Comparison of ENCODE assay signal across 8 cellular contexts in the genomic region with DNA sequence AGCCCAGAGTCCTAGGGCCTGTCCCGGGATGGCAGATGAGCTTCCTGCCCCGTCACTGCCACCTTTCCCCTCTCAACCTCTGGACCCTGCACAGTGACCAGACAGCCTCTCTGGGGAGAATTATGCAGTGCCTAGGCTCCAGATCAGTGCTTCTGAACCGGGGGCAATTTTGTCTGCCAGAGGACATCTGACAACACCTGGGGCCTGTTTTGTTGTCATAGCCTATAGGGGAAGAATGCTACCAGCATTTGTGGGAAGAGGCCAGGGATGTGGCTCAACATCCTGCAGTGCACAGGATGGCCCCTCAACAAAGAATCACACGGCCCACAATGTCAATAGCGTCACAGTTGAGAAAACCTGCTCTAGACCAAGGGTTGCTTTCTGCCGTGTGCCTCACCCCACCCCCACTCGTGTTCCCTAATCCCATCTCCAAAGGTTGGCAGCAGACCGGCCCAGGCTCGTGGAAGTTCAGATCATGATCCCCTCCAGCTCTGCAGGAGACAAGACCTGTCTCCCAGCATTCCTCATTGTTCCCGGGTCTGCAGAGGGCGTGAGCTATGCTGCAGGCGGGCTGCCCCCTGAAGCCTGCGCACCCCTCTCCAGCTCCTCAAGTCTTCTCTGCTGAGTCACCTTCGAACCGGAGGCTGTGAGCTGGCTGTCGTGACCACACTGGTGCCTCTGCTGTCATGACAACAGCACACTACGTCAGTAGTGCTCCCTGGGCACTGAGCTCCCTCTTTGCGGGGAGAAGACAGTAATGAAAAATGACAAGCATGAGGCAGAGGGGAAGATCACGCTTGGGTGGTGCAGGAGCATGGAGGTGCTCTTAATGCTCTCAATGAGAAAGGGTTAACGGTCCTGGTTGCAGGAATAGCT. TPM values are rescaled to one million over a fixed set of nuclear protein-coding genes. Genes with fewer than 3 reads are reported as not detected.
DNase-seq lines count a peak whose midpoint lies in the region; ATAC-seq, FAIRE-seq and TF ChIP-seq lines count a peak whose summit lies in the region.

No MANE protein-coding gene starts in this region.

- DNase-seq in A549 (ENCODE audit: low read depth in 1 of 2, low spot score in 1 of 2) (peak; percentile 89 to 94), NCI-H1694 treated with DMSO at 0.1 percent for 48 hours (lab: John Stamatoyannopoulos, UW) (peak; percentile 65), cardiac fibroblast (ENCODE audit: low read depth in 2 of 2) (peak; percentile 95 to 98), islet precursor cell (peak; percentile 98)
- peak; percentile 55 to 63 (median 62) for DNase-seq in activated CD4-positive, CD25-positive, alpha-beta regulatory T cell (lab: John Stamatoyannopoulos, UW)
- DNase-seq in stimulated activated CD4-positive, alpha-beta T cell treated with anti-CD3 and anti-CD28 coated beads, Interleukin-12 subunit alpha, Interleukin-12 subunit beta, amount 100 ng/mL, for 48 hours (ENCODE audit: low read depth in 2 of 3, low spot score in 1 of 3) = peak; percentile 79 to 81 (median 80)

- H3K27ac ChIP-seq in A549 = peak overlapping the region; percentile 97 to 100

- H3K9me3 ChIP-seq in A549 = no peaks in the 10 kb centered on the region

- no peak for TF ChIP-seq EP300 in A549 (IDR thresholded peaks at IDR 0.05)

- POLR2A ChIA-PET in A549 (lab: Yijun Ruan, JAX) = interaction anchor here (0.6 to 2.5 kb wide), 15 partner anchors 15 to 234 kb away, joined by 3 to 27 read pairs (median 4); a partner anchor contains a TSS

- TF ChIP-seq CTCF in A549 (IDR thresholded peaks at IDR 0.05) = no peak
- no peak for TF ChIP-seq CTCF in cardiac fibroblast (IDR thresholded peaks at IDR 0.05; ENCODE audit: low read depth, low read length)

- peak; percentile 28 for FAIRE-seq in A549 (lab: Jason Lieb, UNC)

- peaks cover 32% of the 10 kb centered on the region for H3K4me1 ChIP-seq in A549

- WGBS in A549 (ENCODE audit: missing lambda C conversion rate) = 8% methylated on average over 17 of the region's 20 CpGs

- TF ChIP-seq RAD21 in A549 (conservative IDR thresholded peaks at IDR 0.05 in 1 of 2, IDR thresholded peaks at IDR 0.05 in 1 of 2) = 0 out of 5 replicates have a peak, but pooled peaks of 1 of the 2 experiments have one; percentile 14

- CTCF ChIA-PET in A549 (lab: Yijun Ruan, JAX) = interaction anchor here (0.7 to 2.1 kb wide), 9 partner anchors 10 to 209 kb away, joined by 3 to 9 read pairs (median 4); a partner anchor contains a TSS

- peak; percentile 58 for TF ChIP-seq POLR2A in A549 (IDR thresholded peaks at IDR 0.05; ENCODE audit: low read length)

- peak overlapping the region; percentile 87 for H3K4me2 ChIP-seq in A549

- peak; percentile 31 to 52 for ATAC-seq in A549
- peak; percentile 31 for ATAC-seq in GM18858 (IDR thresholded peaks at IDR 0.05; ENCODE audit: unreplicated experiment)
- no peak for ATAC-seq in HG03039 (IDR thresholded peaks at IDR 0.05; ENCODE audit: unreplicated experiment)

- H3K4me3 ChIP-seq in A549 = peak overlapping the region; percentile 97
- peak overlapping the region; percentile 97 to 99 for H3K4me3 ChIP-seq in cardiac fibroblast (replicated peaks in 1 of 2; ENCODE audit: low read depth in 2 of 2, low read length in 2 of 2)

TF ChIP-seq in A549, 52 proteins besides CTCF, POLR2A, EP300 and RAD21 (continues in another document):
- peak; percentile 13; the same call in 1 of the 2 replicates for TF ChIP-seq EHF (CRISPR knock-in tag; IDR thresholded peaks at IDR 0.05)
- TF ChIP-seq, protein P1, sequence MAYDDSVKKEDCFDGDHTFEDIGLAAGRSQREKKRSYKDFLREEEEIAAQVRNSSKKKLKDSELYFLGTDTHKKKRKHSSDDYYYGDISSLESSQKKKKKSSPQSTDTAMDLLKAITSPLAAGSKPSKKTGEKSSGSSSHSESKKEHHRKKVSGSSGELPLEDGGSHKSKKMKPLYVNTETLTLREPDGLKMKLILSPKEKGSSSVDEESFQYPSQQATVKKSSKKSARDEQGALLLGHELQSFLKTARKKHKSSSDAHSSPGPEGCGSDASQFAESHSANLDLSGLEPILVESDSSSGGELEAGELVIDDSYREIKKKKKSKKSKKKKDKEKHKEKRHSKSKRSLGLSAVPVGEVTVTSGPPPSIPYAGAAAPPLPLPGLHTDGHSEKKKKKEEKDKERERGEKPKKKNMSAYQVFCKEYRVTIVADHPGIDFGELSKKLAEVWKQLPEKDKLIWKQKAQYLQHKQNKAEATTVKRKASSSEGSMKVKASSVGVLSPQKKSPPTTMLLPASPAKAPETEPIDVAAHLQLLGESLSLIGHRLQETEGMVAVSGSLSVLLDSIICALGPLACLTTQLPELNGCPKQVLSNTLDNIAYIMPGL (CRISPR knock-in tag; IDR thresholded peaks at IDR 0.05; ENCODE audit: borderline replicate concordance) = no peak
- 0 out of 2 replicates have a peak, but pooled peaks have one; percentile 11 for TF ChIP-seq TFCP2L1 (CRISPR knock-in tag; IDR thresholded peaks at IDR 0.05)
- no peak for TF ChIP-seq ZSCAN20 (CRISPR knock-in tag; IDR thresholded peaks at IDR 0.05)
- TF ChIP-seq PHF8 (IDR thresholded peaks at IDR 0.05; ENCODE audit: borderline replicate concordance, low read depth) = no peak
- TF ChIP-seq HOXB13 (CRISPR knock-in tag; IDR thresholded peaks at IDR 0.05; ENCODE audit: low read depth) = peak; percentile 90
- peak; percentile 29; the same call in 1 of the 2 replicates for TF ChIP-seq GATA3 (IDR thresholded peaks at IDR 0.05; ENCODE audit: borderline replicate concordance)
- no peak for TF ChIP-seq CHD4 (IDR thresholded peaks at IDR 0.05; ENCODE audit: borderline replicate concordance)
- TF ChIP-seq, protein P2, sequence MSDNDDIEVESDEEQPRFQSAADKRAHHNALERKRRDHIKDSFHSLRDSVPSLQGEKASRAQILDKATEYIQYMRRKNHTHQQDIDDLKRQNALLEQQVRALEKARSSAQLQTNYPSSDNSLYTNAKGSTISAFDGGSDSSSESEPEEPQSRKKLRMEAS (IDR thresholded peaks at IDR 0.05) = peak; percentile 87
- TF ChIP-seq, protein P3, sequence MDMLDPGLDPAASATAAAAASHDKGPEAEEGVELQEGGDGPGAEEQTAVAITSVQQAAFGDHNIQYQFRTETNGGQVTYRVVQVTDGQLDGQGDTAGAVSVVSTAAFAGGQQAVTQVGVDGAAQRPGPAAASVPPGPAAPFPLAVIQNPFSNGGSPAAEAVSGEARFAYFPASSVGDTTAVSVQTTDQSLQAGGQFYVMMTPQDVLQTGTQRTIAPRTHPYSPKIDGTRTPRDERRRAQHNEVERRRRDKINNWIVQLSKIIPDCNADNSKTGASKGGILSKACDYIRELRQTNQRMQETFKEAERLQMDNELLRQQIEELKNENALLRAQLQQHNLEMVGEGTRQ (IDR thresholded peaks at IDR 0.05) = no peak
- peak; percentile 53; the same call in 1 of the 2 replicates for TF ChIP-seq MYC (IDR thresholded peaks at IDR 0.05; ENCODE audit: borderline replicate concordance, low read length)
- TF ChIP-seq NFE2L2 (conservative IDR thresholded peaks at IDR 0.05; ENCODE audit: low read length) = peak; percentile 73
- peak; percentile 47 to 74; a peak in 2 of 5 replicates for TF ChIP-seq JUN (IDR thresholded peaks at IDR 0.05)
- peak; percentile 96 for TF ChIP-seq MAFK (IDR thresholded peaks at IDR 0.05; ENCODE audit: partially characterized antibody)
- TF ChIP-seq, protein P4, sequence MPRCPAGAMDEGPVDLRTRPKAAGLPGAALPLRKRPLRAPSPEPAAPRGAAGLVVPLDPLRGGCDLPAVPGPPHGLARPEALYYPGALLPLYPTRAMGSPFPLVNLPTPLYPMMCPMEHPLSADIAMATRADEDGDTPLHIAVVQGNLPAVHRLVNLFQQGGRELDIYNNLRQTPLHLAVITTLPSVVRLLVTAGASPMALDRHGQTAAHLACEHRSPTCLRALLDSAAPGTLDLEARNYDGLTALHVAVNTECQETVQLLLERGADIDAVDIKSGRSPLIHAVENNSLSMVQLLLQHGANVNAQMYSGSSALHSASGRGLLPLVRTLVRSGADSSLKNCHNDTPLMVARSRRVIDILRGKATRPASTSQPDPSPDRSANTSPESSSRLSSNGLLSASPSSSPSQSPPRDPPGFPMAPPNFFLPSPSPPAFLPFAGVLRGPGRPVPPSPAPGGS (IDR thresholded peaks at IDR 0.05) = peak; percentile 23; the same call in 1 of the 3 replicates
- TF ChIP-seq JUNB (IDR thresholded peaks at IDR 0.05) = peak; percentile 38; the same call in 1 of the 2 replicates

RNA-seq across cellular contexts. Expression of a gene that starts 2.0 kb away (rescaled TPM):
- 10,036 and 10,800 TPM in 2 replicates for polyA plus RNA-seq in A549 (2011; rRNA removed)
- 21,407 and 21,524 TPM in 2 replicates for polyA plus RNA-seq in A549 (2012; cell fraction: cytosol; rRNA removed)
- polyA plus RNA-seq in A549 (2012; cell fraction: nucleus; rRNA removed) = 14,086 and 20,182 TPM in 2 replicates
- polyA plus RNA-seq in A549 (2017; fragmentation: RNase III; extraction: RNeasy Plus Mini Kit Qiagen cat#74134 plus additional on column Dnase treatment) = 6,292 to 6,607 TPM (median 6,463 TPM) in 3 replicates
- 13,401 and 18,844 TPM in 2 replicates for polyA minus RNA-seq in A549 (2011; rRNA and poly(A)+ RNA removed)

RNA-seq across cellular contexts. Expression of a gene that starts 23.6 kb away (rescaled TPM):
- 0.74 and 1.0 TPM in 2 replicates for polyA plus RNA-seq in A549 (2011; rRNA removed)
- 0.74 and 1.1 TPM in 2 replicates for polyA plus RNA-seq in A549 (2012; cell fraction: cytosol; rRNA removed)
- polyA plus RNA-seq in A549 (2012; cell fraction: nucleus; rRNA removed) = 3.3 and 3.8 TPM in 2 replicates
- 0.94 to 1.5 TPM (median 1.1 TPM) in 3 replicates for polyA plus RNA-seq in A549 (2017; fragmentation: RNase III; extraction: RNeasy Plus Mini Kit Qiagen cat#74134 plus additional on column Dnase treatment)
- polyA minus RNA-seq in A549 (2011; rRNA and poly(A)+ RNA removed) = 1.2 and 1.3 TPM in 2 replicates

RNA-seq across cellular contexts. Expression of a gene that starts 35.8 kb away (rescaled TPM):
- polyA plus RNA-seq in A549 (2011; rRNA removed) (162 and 176 TPM in 2 replicates), A549 (2017; fragmentation: RNase III; extraction: RNeasy Plus Mini Kit Qiagen cat#74134 plus additional on column Dnase treatment) (100 to 108 TPM (median 104 TPM) in 3 replicates)
- polyA plus RNA-seq in A549 (2012; cell fraction: cytosol; rRNA removed) = 82.7 and 85.6 TPM in 2 replicates
- polyA plus RNA-seq in A549 (2012; cell fraction: nucleus; rRNA removed) = 293 and 335 TPM in 2 replicates
- polyA minus RNA-seq in A549 (2011; rRNA and poly(A)+ RNA removed) = 90.2 and 92.1 TPM in 2 replicates

RNA-seq across cellular contexts. Expression of a gene that starts 38.4 kb away (rescaled TPM):
- 130 and 145 TPM in 2 replicates for polyA plus RNA-seq in A549 (2011; rRNA removed)
- polyA plus RNA-seq in A549 (2012; cell fraction: cytosol; rRNA removed) = 86.9 and 90.0 TPM in 2 replicates
- 124 and 125 TPM in 2 replicates for polyA plus RNA-seq in A549 (2012; cell fraction: nucleus; rRNA removed)
- polyA plus RNA-seq in A549 (2017; fragmentation: RNase III; extraction: RNeasy Plus Mini Kit Qiagen cat#74134 plus additional on column Dnase treatment) = 76.1 to 82.0 TPM (median 77.3 TPM) in 3 replicates
- polyA minus RNA-seq in A549 (2011; rRNA and poly(A)+ RNA removed) = 163 and 187 TPM in 2 replicates

RNA-seq across cellular contexts. Expression of a gene that starts 39.2 kb away (rescaled TPM):
- 181 and 337 TPM in 2 replicates for polyA plus RNA-seq in A549 (2011; rRNA removed)
- polyA plus RNA-seq in A549 (2012; cell fraction: cytosol; rRNA removed) = 198 and 262 TPM in 2 replicates
- polyA plus RNA-seq in A549 (2012; cell fraction: nucleus; rRNA removed) = 65.6 and 118 TPM in 2 replicates
- 260 to 272 TPM (median 265 TPM) in 3 replicates for polyA plus RNA-seq in A549 (2017; fragmentation: RNase III; extraction: RNeasy Plus Mini Kit Qiagen cat#74134 plus additional on column Dnase treatment)
- polyA minus RNA-seq in A549 (2011; rRNA and poly(A)+ RNA removed) = 33.9 and 50.6 TPM in 2 replicates
